14 cellular contexts compared by ENCODE assay signal in genomic region chr6:109025639-109026038, GRCh38.
DNase-seq lines count a peak whose midpoint lies in the region; ATAC-seq and TF ChIP-seq lines count a peak whose summit lies in the region.
"Had no signal": no experiment of that assay in that cellular context is flagged by ENCODE, and none has a peak within 500 bp of the region (broad histone marks: within the 10 kb centered on the region; RNA-seq: fewer than 3 reads in every experiment).

No MANE protein-coding gene starts in this region.

- H3K4me1 Mint-ChIP-seq in stimulated activated naive CD8-positive, alpha-beta T cell treated with anti-CD3 and anti-CD28 coated beads, Interleukin-15, amount 100 ng/mL, for 72 hours = peaks cover 19% of the 10 kb centered on the region
- peaks cover 10% of the 10 kb centered on the region for H3K4me1 Mint-ChIP-seq in activated naive CD8-positive, alpha-beta T cell treated with anti-CD3 and anti-CD28 coated beads, Interleukin-2, amount 10 ng/mL, durations not matched to agents 7 days and 5 days
- H3K4me1 Mint-ChIP-seq in naive thymus-derived CD8-positive, alpha-beta T cell = peaks cover 8 to 52% (median 39%) of the 10 kb centered on the region in 4 donors

- H3K9ac ChIP-seq in Karpas-422 (ENCODE audit: low read length) (no peak overlapping the region), smooth muscle cell (ENCODE audit: low read depth) (no peak overlapping the region)

- H3K9me3 ChIP-seq in Karpas-422 (ENCODE audit: low read length) (no peaks in the 10 kb centered on the region), smooth muscle cell (replicated peaks; ENCODE audit: low read depth) (peaks cover 6% of the 10 kb centered on the region)

- H3K4me3 ChIP-seq in Karpas-422 (ENCODE audit: low read length) (no peak overlapping the region), smooth muscle cell (no peak overlapping the region)

- no peaks in the 10 kb centered on the region for H3K9me3 Mint-ChIP-seq in stimulated activated naive CD8-positive, alpha-beta T cell treated with anti-CD3 and anti-CD28 coated beads, Interleukin-15, amount 100 ng/mL, for 72 hours
- peaks cover 1% of the 10 kb centered on the region for H3K9me3 Mint-ChIP-seq in activated naive CD8-positive, alpha-beta T cell treated with anti-CD3 and anti-CD28 coated beads, Interleukin-2, amount 10 ng/mL, durations not matched to agents 7 days and 5 days
- no peaks in the 10 kb centered on the region for H3K9me3 Mint-ChIP-seq in naive thymus-derived CD8-positive, alpha-beta T cell

- peaks cover 4% of the 10 kb centered on the region for H3K36me3 Mint-ChIP-seq in activated naive CD8-positive, alpha-beta T cell treated with anti-CD3 and anti-CD28 coated beads, Interleukin-2, amount 10 ng/mL, durations not matched to agents 7 days and 5 days
- peaks cover 0 to 3% (median 0%) of the 10 kb centered on the region in 3 donors for H3K36me3 Mint-ChIP-seq in naive thymus-derived CD8-positive, alpha-beta T cell

- no peak for TF ChIP-seq CTCF in smooth muscle cell (IDR thresholded peaks at IDR 0.05; ENCODE audit: borderline replicate concordance, insufficient read depth, poor library complexity, severe bottlenecking)

- H3K27ac Mint-ChIP-seq in stimulated activated naive CD8-positive, alpha-beta T cell treated with anti-CD3 and anti-CD28 coated beads, Interleukin-15, amount 100 ng/mL, for 72 hours = peak overlapping the region in 1 of 2 donors; percentile 11
- peak overlapping the region; percentile 1 for H3K27ac Mint-ChIP-seq in activated naive CD8-positive, alpha-beta T cell treated with anti-CD3 and anti-CD28 coated beads, Interleukin-2, amount 10 ng/mL, durations not matched to agents 7 days and 5 days
- peak overlapping the region in 9 of 10 donors; percentile 8 to 73 (median 46) for H3K27ac Mint-ChIP-seq in naive thymus-derived CD8-positive, alpha-beta T cell

- H3K79me2 ChIP-seq in Karpas-422 (ENCODE audit: low read length) (no peaks in the 10 kb centered on the region), smooth muscle cell (ENCODE audit: low read depth) (peaks cover under 1% of the 10 kb centered on the region)

- H3K27ac ChIP-seq in Karpas-422 (ENCODE audit: low read length) (no peak overlapping the region), smooth muscle cell (ENCODE audit: low read depth) (no peak overlapping the region)
- H3K27ac ChIP-seq: C4-2B had no signal

- POLR2A ChIA-PET in activated naive CD8-positive, alpha-beta T cell treated with anti-CD3 and anti-CD28 coated beads, Interleukin-2, amount 10 ng/mL, durations not matched to agents 7 days and 5 days (lab: Charles Lee) = no interaction called here
- POLR2A ChIA-PET in naive thymus-derived CD8-positive, alpha-beta T cell (lab: Charles Lee) = interaction anchor here (0.7 to 1.1 kb wide), 3 partner anchors 10 to 17 kb away, joined by 3 to 7 read pairs (median 4); no protein-coding TSS in a partner anchor

- H3K4me3 Mint-ChIP-seq in stimulated activated naive CD8-positive, alpha-beta T cell treated with anti-CD3 and anti-CD28 coated beads, Interleukin-15, amount 100 ng/mL, for 72 hours = peak overlapping the region; percentile 1 to 10
- H3K4me3 Mint-ChIP-seq in activated naive CD8-positive, alpha-beta T cell treated with anti-CD3 and anti-CD28 coated beads, Interleukin-2, amount 10 ng/mL, durations not matched to agents 7 days and 5 days = peak overlapping the region; percentile 4
- peak overlapping the region in 7 of 10 donors; percentile 0 to 48 (median 15) for H3K4me3 Mint-ChIP-seq in naive thymus-derived CD8-positive, alpha-beta T cell

- no peaks in the 10 kb centered on the region for H3F3A ChIP-seq in smooth muscle cell (ENCODE audit: low read depth)

- ATAC-seq in stimulated activated naive CD8-positive, alpha-beta T cell treated with anti-CD3 and anti-CD28 coated beads, Interleukin-15, amount 100 ng/mL, for 72 hours = no peak
- ATAC-seq in stimulated activated naive CD8-positive, alpha-beta T cell treated with anti-CD3 and anti-CD28 coated beads, Interleukin-15, Interleukin-2, amounts not matched to agents 100 U/mL and 50 U/mL, for 24 hours = no peak
- ATAC-seq in activated naive CD8-positive, alpha-beta T cell treated with anti-CD3 and anti-CD28 coated beads, Interleukin-2, amount 10 ng/mL, durations not matched to agents 7 days and 5 days (ENCODE audit: low read depth) = no peak
- ATAC-seq in naive thymus-derived CD8-positive, alpha-beta T cell = no peak

- H4K20me1 ChIP-seq in Karpas-422 (ENCODE audit: insufficient read depth, low read depth, low read length) = no peaks in the 10 kb centered on the region
- H4K20me1 ChIP-seq in smooth muscle cell (ENCODE audit: low read depth) = peaks cover 6% of the 10 kb centered on the region

- H3K9me2 ChIP-seq in Karpas-422 (replicated peaks; ENCODE audit: insufficient read depth, low read length) = no peaks in the 10 kb centered on the region

- 97% methylated on average over 1 of the region's 1 CpG for WGBS in smooth muscle cell (ENCODE audit: low lambda C conversion rate)

- DNase-seq in stimulated activated naive CD8-positive, alpha-beta T cell treated with anti-CD3 and anti-CD28 coated beads, Interleukin-15, amount 100 ng/mL, for 72 hours = no peak
- DNase-seq in stimulated activated naive CD8-positive, alpha-beta T cell treated with anti-CD3 and anti-CD28 coated beads, Interleukin-15, Interleukin-2, amounts not matched to agents 100 U/mL and 50 U/mL, for 24 hours = no peak
- DNase-seq in activated naive CD8-positive, alpha-beta T cell treated with anti-CD3 and anti-CD28 coated beads, Interleukin-2, amount 10 ng/mL, durations not matched to agents 7 days and 5 days = no peak
- DNase-seq in naive thymus-derived CD8-positive, alpha-beta T cell = no peak
- DNase-seq in SHP77 (lab: John Stamatoyannopoulos, UW) = no peak
- no peak for DNase-seq in Karpas-422
- DNase-seq in smooth muscle cell (lab: John Stamatoyannopoulos, UW; ENCODE audit: unreplicated experiment) = no peak
- DNase-seq: DMS53, NCI-H1417 treated with DMSO at 0.1 percent for 48 hours, NCI-H1930, NCI-H446 treated with DMSO at 0.1 percent for 48 hours, NCI-H748 treated with DMSO at 0.1 percent for 48 hours, OCI-M1 had no signal

- H3K27me3 ChIP-seq in Karpas-422 (ENCODE audit: low read length) (no peaks in the 10 kb centered on the region), smooth muscle cell (ENCODE audit: low read depth) (no peaks in the 10 kb centered on the region)

- H3K4me1 ChIP-seq in Karpas-422 (ENCODE audit: low read length) (no peaks in the 10 kb centered on the region), smooth muscle cell (ENCODE audit: low read depth) (no peaks in the 10 kb centered on the region)

- H3K27me3 Mint-ChIP-seq in stimulated activated naive CD8-positive, alpha-beta T cell treated with anti-CD3 and anti-CD28 coated beads, Interleukin-15, amount 100 ng/mL, for 72 hours = no peaks in the 10 kb centered on the region
- no peaks in the 10 kb centered on the region for H3K27me3 Mint-ChIP-seq in activated naive CD8-positive, alpha-beta T cell treated with anti-CD3 and anti-CD28 coated beads, Interleukin-2, amount 10 ng/mL, durations not matched to agents 7 days and 5 days
- no peaks in the 10 kb centered on the region for H3K27me3 Mint-ChIP-seq in naive thymus-derived CD8-positive, alpha-beta T cell

- H3K4me2 ChIP-seq in Karpas-422 (ENCODE audit: low read depth, low read length, poor library complexity, severe bottlenecking) = no peak overlapping the region
- no peak overlapping the region for H3K4me2 ChIP-seq in smooth muscle cell

- H2AFZ ChIP-seq in Karpas-422 (ENCODE audit: low read length) = no peak overlapping the region
- no peak overlapping the region for H2AFZ ChIP-seq in smooth muscle cell (ENCODE audit: low read depth)

- H3K36me3 ChIP-seq in Karpas-422 (ENCODE audit: insufficient read depth, low read length) (no peaks in the 10 kb centered on the region), smooth muscle cell (ENCODE audit: low read depth) (no peaks in the 10 kb centered on the region)
